11 cellular contexts compared by ENCODE assay signal in genomic region chr1:184379111-184379752, GRCh38. TPM values are rescaled to one million over a fixed set of nuclear protein-coding genes. Genes with fewer than 3 reads are reported as not detected.
DNase-seq lines count a peak whose midpoint lies in the region; ATAC-seq and TF ChIP-seq lines count a peak whose summit lies in the region.
"Had no signal": no experiment of that assay in that cellular context is flagged by ENCODE, and none has a peak within 500 bp of the region (broad histone marks: within the 10 kb centered on the region; RNA-seq: fewer than 3 reads in every experiment).

No MANE protein-coding gene starts in this region.

- H3K27ac ChIP-seq in right cardiac atrium (ENCODE audit: low read length) = no peak overlapping the region
- no peak overlapping the region for H3K27ac ChIP-seq in PC-3 (ENCODE audit: low read length)
- no peak overlapping the region for H3K27ac ChIP-seq in gastrocnemius medialis

- WGBS in right cardiac atrium = 47% methylated on average over 6 of the region's 6 CpGs

- H3K4me2 ChIP-seq in PC-3 (ENCODE audit: low read length) = no peak overlapping the region

- H3K4me1 Mint-ChIP-seq in stimulated activated memory B cell treated with anti-CD40 and anti-IgM and Interleukin-4, amounts not matched to agents 10 μg/mL and 1 μg/mL and 100 μg/mL, for 72 hours = no peaks in the 10 kb centered on the region

- no peaks in the 10 kb centered on the region for H3K36me3 Mint-ChIP-seq in stimulated activated memory B cell treated with anti-CD40 and anti-IgM and Interleukin-4, amounts not matched to agents 10 μg/mL and 1 μg/mL and 100 μg/mL, for 72 hours

- H2AFZ ChIP-seq in PC-3 (ENCODE audit: low read length) = no peak overlapping the region

- H4K20me1 ChIP-seq in PC-3 (ENCODE audit: low read length) = no peaks in the 10 kb centered on the region

- no peaks in the 10 kb centered on the region for H3K9me3 Mint-ChIP-seq in stimulated activated memory B cell treated with anti-CD40 and anti-IgM and Interleukin-4, amounts not matched to agents 10 μg/mL and 1 μg/mL and 100 μg/mL, for 72 hours
- H3K9me3 Mint-ChIP-seq: stimulated activated naive CD8-positive, alpha-beta T cell treated with anti-CD3 and anti-CD28 coated beads, Interleukin-15, Interleukin-2, amounts not matched to agents 100 ng/mL and 50 ng/mL, for 24 hours had no signal

- no peak overlapping the region for H3K4me3 ChIP-seq in right cardiac atrium (ENCODE audit: low read length)
- H3K4me3 ChIP-seq in PC-3 (ENCODE audit: low read length) = no peak overlapping the region
- H3K4me3 ChIP-seq in fibroblast of villous mesenchyme (ENCODE audit: low read depth, low read length) = no peak overlapping the region
- no peak overlapping the region for H3K4me3 ChIP-seq in gastrocnemius medialis

- POLR2A ChIA-PET in PC-3 (lab: Charles Lee; ENCODE audit: unreplicated experiment) = no interaction called here

- no peak overlapping the region for H3K4me3 Mint-ChIP-seq in stimulated activated memory B cell treated with anti-CD40 and anti-IgM and Interleukin-4, amounts not matched to agents 10 μg/mL and 1 μg/mL and 100 μg/mL, for 72 hours
- H3K4me3 Mint-ChIP-seq: stimulated activated naive CD8-positive, alpha-beta T cell treated with anti-CD3 and anti-CD28 coated beads, Interleukin-15, Interleukin-2, amounts not matched to agents 100 ng/mL and 50 ng/mL, for 24 hours had no signal

- in situ Hi-C loops in gastrocnemius medialis (cut with MboI; ENCODE audit: low sequenced_read_pairs in 4 of 4) = loop anchor here in 3 of 4 donors (25.0 kb wide), 3 partner anchors 108 to 283 kb away; no protein-coding TSS in a partner anchor

- no peak overlapping the region for H3K27ac Mint-ChIP-seq in stimulated activated memory B cell treated with anti-CD40 and anti-IgM and Interleukin-4, amounts not matched to agents 10 μg/mL and 1 μg/mL and 100 μg/mL, for 72 hours
- H3K27ac Mint-ChIP-seq: stimulated activated naive CD8-positive, alpha-beta T cell treated with anti-CD3 and anti-CD28 coated beads, Interleukin-15, Interleukin-2, amounts not matched to agents 100 ng/mL and 50 ng/mL, for 24 hours had no signal

- peak; percentile 23 for ATAC-seq in Right ventricle myocardium inferior
- ATAC-seq in right cardiac atrium = no peak
- ATAC-seq in PC-3 = no peak
- ATAC-seq in gastrocnemius medialis = peak in 1 of 2 donors; percentile 60
- no peak for ATAC-seq in stimulated activated memory B cell treated with anti-CD40 and anti-IgM and Interleukin-4, amounts not matched to agents 10 μg/mL and 1 μg/mL and 100 μg/mL, for 72 hours
- no peak for ATAC-seq in GM21515 (IDR thresholded peaks at IDR 0.05; ENCODE audit: unreplicated experiment)

- H3K36me3 ChIP-seq in PC-3 (ENCODE audit: low read depth, low read length) (no peaks in the 10 kb centered on the region), gastrocnemius medialis (no peaks in the 10 kb centered on the region)

- H3K9me2 ChIP-seq in PC-3 (replicated peaks; ENCODE audit: low read length) = no peaks in the 10 kb centered on the region

- H3K9me3 ChIP-seq in right cardiac atrium (ENCODE audit: control insufficient read depth, low read length) = no peaks in the 10 kb centered on the region
- H3K9me3 ChIP-seq in PC-3 (ENCODE audit: low read length) = no peaks in the 10 kb centered on the region
- no peaks in the 10 kb centered on the region for H3K9me3 ChIP-seq in gastrocnemius medialis

- DNase-seq in Right ventricle myocardium inferior (ENCODE audit: missing footprints) (no peak), right cardiac atrium (no peak), PC-3 (peak; percentile 12), fibroblast of villous mesenchyme (ENCODE audit: low read depth) (no peak), gastrocnemius medialis (no peak), GM19240 (ENCODE audit: insufficient read length, low spot score) (no peak)
- DNase-seq: kidney glomerular epithelial cell, MM.1S had no signal

- no TSS peak for BruUV-seq in PC-3 (replicated peaks; lab: Mats Ljungman, UMichigan)

- intact Hi-C loops in Right ventricle myocardium inferior (cut with DNase I) (no loop called here), right cardiac atrium (cut with DNase I) (no loop called here), PC-3 (cut with micrococcal nuclease) (no loop called here), gastrocnemius medialis (cut with DNase I; ENCODE audit: low total_unique reads) (loop anchor here (2.0 kb wide), 1 partner anchor 184 kb away; no protein-coding TSS in a partner anchor)

- H3K79me2 ChIP-seq in PC-3 (ENCODE audit: low read length) = no peaks in the 10 kb centered on the region

- H3K4me1 ChIP-seq in right cardiac atrium (ENCODE audit: control insufficient read depth, insufficient read depth, low read length) (no peaks in the 10 kb centered on the region), PC-3 (ENCODE audit: insufficient read depth, low read length) (no peaks in the 10 kb centered on the region), gastrocnemius medialis (no peaks in the 10 kb centered on the region)

- no peak for TF ChIP-seq POLR2A in gastrocnemius medialis (IDR thresholded peaks at IDR 0.05)

- H3K9ac ChIP-seq in PC-3 (ENCODE audit: low read length) = no peak overlapping the region

- peak; percentile 41; the same call in 1 of the 2 replicates for TF ChIP-seq CTCF in PC-3 (conservative IDR thresholded peaks at IDR 0.05; ENCODE audit: low read depth, low read length)
- TF ChIP-seq CTCF in fibroblast of villous mesenchyme (IDR thresholded peaks at IDR 0.05; ENCODE audit: insufficient read depth, low read depth, low read length) = peak; percentile 36
- TF ChIP-seq CTCF in gastrocnemius medialis (IDR thresholded peaks at IDR 0.05 in 4 of 5, conservative IDR thresholded peaks at IDR 0.05 in 1 of 5) = peak in 4 of 5 experiments; percentile 21 to 50 (median 27)

- CTCF ChIA-PET in PC-3 (lab: Charles Lee) = interaction anchor here (0.6 kb wide), 1 partner anchor 284 kb away, joined by 3 read pairs; no protein-coding TSS in a partner anchor

- no peaks in the 10 kb centered on the region for H3F3A ChIP-seq in PC-3 (ENCODE audit: low read length, unreplicated experiment)

- H3K27me3 ChIP-seq in right cardiac atrium (ENCODE audit: control insufficient read depth, insufficient read depth) (no peaks in the 10 kb centered on the region), PC-3 (ENCODE audit: low read length) (no peaks in the 10 kb centered on the region), gastrocnemius medialis (no peaks in the 10 kb centered on the region)

- H3K27me3 Mint-ChIP-seq in stimulated activated memory B cell treated with anti-CD40 and anti-IgM and Interleukin-4, amounts not matched to agents 10 μg/mL and 1 μg/mL and 100 μg/mL, for 72 hours = peaks cover 42% of the 10 kb centered on the region

RNA-seq across cellular contexts. Expression of gene C1orf21, which starts 7.6 kb away (rescaled TPM):
- total RNA-seq in Right ventricle myocardium inferior (54.5 TPM), right cardiac atrium (10 to 100 TPM; 70.4 to 93.5 (median 78.9) TPM), PC-3 (2014; rRNA removed) (1.3 and 7.3 TPM in 2 replicates), fibroblast of villous mesenchyme (3.5 and 3.9 TPM in 2 replicates), gastrocnemius medialis (100 to 1,000 TPM; 106 to 206 (median 154) TPM)
- 57.1 TPM for polyA plus RNA-seq in right cardiac atrium
